In the genomic region with DNA sequence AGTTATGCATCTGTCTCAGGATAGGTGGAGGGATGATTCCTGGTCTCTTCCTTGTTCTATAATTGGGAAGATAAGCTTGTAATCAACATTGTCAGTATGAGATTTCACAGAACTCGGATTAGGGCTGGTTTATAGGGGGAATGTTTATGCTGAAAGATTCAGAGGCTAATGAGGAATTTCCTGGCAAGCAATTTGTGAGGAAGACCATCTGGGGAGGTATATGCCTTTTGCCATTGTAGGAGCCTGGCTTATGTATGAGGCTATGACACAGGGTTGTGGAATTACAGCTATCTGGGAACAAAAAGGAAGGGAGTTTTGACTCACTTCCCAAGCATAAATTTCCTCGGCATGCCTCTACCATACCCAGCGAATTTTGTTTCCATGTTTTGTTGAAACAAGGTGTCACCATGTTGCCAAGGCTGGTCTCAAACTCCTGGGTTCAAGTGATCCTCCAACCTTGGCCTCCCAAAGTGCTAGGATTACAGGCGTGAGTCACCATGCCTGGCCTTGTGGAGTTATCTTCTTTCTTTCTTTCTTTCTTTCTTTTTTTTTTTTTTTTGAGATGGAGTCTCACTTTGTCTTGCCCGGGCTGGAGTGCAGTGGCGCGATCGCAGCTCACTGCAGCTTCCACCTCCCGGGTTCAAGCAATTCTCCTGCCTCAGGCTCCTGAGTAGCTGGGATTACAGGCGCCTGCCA, we compare ENCODE assay signal across 10 cellular contexts. TPM values are rescaled to one million over a fixed set of nuclear protein-coding genes. Genes with fewer than 3 reads are reported as not detected.
DNase-seq lines count a peak whose midpoint lies in the region; ATAC-seq and TF ChIP-seq lines count a peak whose summit lies in the region.
"Had no signal": no experiment of that assay in that cellular context is flagged by ENCODE, and none has a peak within 500 bp of the region (broad histone marks: within the 10 kb centered on the region; RNA-seq: fewer than 3 reads in every experiment).

No MANE protein-coding gene starts in this region.

- peak overlapping the region in 1 of 3 experiments; percentile 77; a peak in 2 of 7 replicates for H3K27ac Mint-ChIP-seq in H9
- H3K27ac Mint-ChIP-seq in activated naive CD8-positive, alpha-beta T cell treated with anti-CD3 and anti-CD28 coated beads, Interleukin-2, amount 50 U/mL, for 24 hours, result peak overlapping the region; percentile 73
- H3K27ac Mint-ChIP-seq in T-helper 17 cell, result no peak overlapping the region

- no peaks in the 10 kb centered on the region; a peak in 1 of 5 replicates for H3K9me3 Mint-ChIP-seq in H9
- no peaks in the 10 kb centered on the region for H3K9me3 Mint-ChIP-seq in activated naive CD8-positive, alpha-beta T cell treated with anti-CD3 and anti-CD28 coated beads, Interleukin-2, amount 50 U/mL, for 24 hours

- no peak overlapping the region for H2AFZ ChIP-seq in H9 (ENCODE audit: low read length)

- WGBS in H9 (ENCODE audit: extremely low coverage, insufficient read length, low lambda C conversion rate), result no CpG with 5 or more reads among the region's 10 CpGs

- no peak overlapping the region for H3K9ac ChIP-seq in H9 (ENCODE audit: extremely low read depth, insufficient read length, low read length)

- H4K91ac ChIP-seq in H9 (ENCODE audit: insufficient read length, low read depth, low read length), result no peak overlapping the region

- H3K23me2 ChIP-seq in H9 (ENCODE audit: insufficient read length, low read depth, low read length, poor library complexity, severe bottlenecking), result peaks cover 4% of the 10 kb centered on the region

- no peak overlapping the region for H3K18ac ChIP-seq in H9 (ENCODE audit: insufficient read length, low read depth, low read length)

- no peak overlapping the region for H3K27ac ChIP-seq in H9 (ENCODE audit: insufficient read length, low read depth, low read length)

- DNase-seq in A172 (ENCODE audit: low spot score) (peak; percentile 97), H9 (no peak), kidney tubule cell (ENCODE audit: low spot score) (peak; percentile 96), iPS-NIHi7 (ENCODE audit: extremely low spot score) (no peak), T-helper 17 cell (no peak)
- no peak for DNase-seq in activated naive CD8-positive, alpha-beta T cell treated with anti-CD3 and anti-CD28 coated beads, Interleukin-2, amount 50 U/mL, for 24 hours
- DNase-seq: left ventricle myocardium inferior, NCI-H2029 had no signal

- no peak overlapping the region for H3T11ph ChIP-seq in H9 (ENCODE audit: low read length)

- no peak overlapping the region for H2AK5ac ChIP-seq in H9 (ENCODE audit: insufficient read length, low read length)

- H3K79me2 ChIP-seq in H9 (ENCODE audit: insufficient read depth, low read length), result no peaks in the 10 kb centered on the region

- H2BK120ac ChIP-seq in H9 (ENCODE audit: low read depth, low read length, poor library complexity, severe bottlenecking), result no peak overlapping the region

- no peak overlapping the region for H3K23ac ChIP-seq in H9 (ENCODE audit: insufficient read length, low read depth, low read length)

- no peak for ATAC-seq in activated naive CD8-positive, alpha-beta T cell treated with anti-CD3 and anti-CD28 coated beads, Interleukin-2, amount 50 U/mL, for 24 hours
- ATAC-seq in GM21381 (IDR thresholded peaks at IDR 0.05; ENCODE audit: unreplicated experiment), result no peak
- no peak for ATAC-seq in T-helper 17 cell
- no peak for ATAC-seq in HG03139 (IDR thresholded peaks at IDR 0.05; ENCODE audit: unreplicated experiment)

- H3K79me1 ChIP-seq in H9 (ENCODE audit: insufficient read depth, low read depth, low read length, poor library complexity, severe bottlenecking), result no peaks in the 10 kb centered on the region

- H3K4ac ChIP-seq in H9 (ENCODE audit: low read depth, low read length), result no peak overlapping the region

- H3K4me3 Mint-ChIP-seq in H9 (peak overlapping the region; percentile 2 to 3; a peak in 2 of 5 replicates), T-helper 17 cell (no peak overlapping the region)
- peak overlapping the region; percentile 19 for H3K4me3 Mint-ChIP-seq in activated naive CD8-positive, alpha-beta T cell treated with anti-CD3 and anti-CD28 coated beads, Interleukin-2, amount 50 U/mL, for 24 hours

- H4K20me1 ChIP-seq in H9 (ENCODE audit: control insufficient read depth, insufficient read depth, insufficient read length), result no peaks in the 10 kb centered on the region

- no peak overlapping the region for H2BK12ac ChIP-seq in H9 (ENCODE audit: insufficient read length, low read depth, low read length)

- H3K9me3 ChIP-seq in H9 (ENCODE audit: control insufficient read depth, low read depth, low read length), result no peaks in the 10 kb centered on the region
- no peaks in the 10 kb centered on the region for H3K9me3 ChIP-seq in T-helper 17 cell (ENCODE audit: control insufficient read depth, low read length, poor library complexity, severe bottlenecking)
- H3K9me3 ChIP-seq: left ventricle myocardium inferior had no signal

- H3K27me3 Mint-ChIP-seq in H9 (ENCODE audit: low read depth) (peaks cover 5% of the 10 kb centered on the region), T-helper 17 cell (no peaks in the 10 kb centered on the region)
- peaks cover 3% of the 10 kb centered on the region for H3K27me3 Mint-ChIP-seq in activated naive CD8-positive, alpha-beta T cell treated with anti-CD3 and anti-CD28 coated beads, Interleukin-2, amount 50 U/mL, for 24 hours

- H3K56ac ChIP-seq in H9 (ENCODE audit: insufficient read length, low read depth, low read length), result no peak overlapping the region

- H3K4me2 ChIP-seq in H9 (ENCODE audit: insufficient read depth, insufficient read length, low read length), result no peak overlapping the region

- H2BK15ac ChIP-seq in H9 (ENCODE audit: low read depth, low read length), result no peak overlapping the region

- H4K5ac ChIP-seq in H9 (ENCODE audit: insufficient read length, low read depth, low read length), result no peak overlapping the region

- H2BK5ac ChIP-seq in H9 (ENCODE audit: insufficient read length, low read length), result no peak overlapping the region

- no peaks in the 10 kb centered on the region for H3K27me3 ChIP-seq in H9 (ENCODE audit: insufficient read depth, low read length)

- H3K36me3 Mint-ChIP-seq in H9 (ENCODE audit: insufficient read depth in 1 of 3, low read depth in 3 of 3) (peaks cover 23 to 26% (median 24%) of the 10 kb centered on the region in 3 experiments), T-helper 17 cell (ENCODE audit: low read depth) (peaks cover 5% of the 10 kb centered on the region)
- peaks cover 24% of the 10 kb centered on the region for H3K36me3 Mint-ChIP-seq in activated naive CD8-positive, alpha-beta T cell treated with anti-CD3 and anti-CD28 coated beads, Interleukin-2, amount 50 U/mL, for 24 hours (ENCODE audit: low read depth)

- no peak for TF ChIP-seq CTCF in H9 (conservative IDR thresholded peaks at IDR 0.05)

- H4K8ac ChIP-seq in H9 (replicated peaks; ENCODE audit: insufficient read length, low read depth, low read length), result no peak overlapping the region

- H3K4me1 ChIP-seq in H9 (ENCODE audit: insufficient read depth, low read length), result no peaks in the 10 kb centered on the region

- no peak overlapping the region for H3K14ac ChIP-seq in H9 (ENCODE audit: insufficient read depth, low read length)

- H3K4me1 Mint-ChIP-seq in H9 (peaks cover 14 to 22% of the 10 kb centered on the region in 2 experiments), T-helper 17 cell (peaks cover 19% of the 10 kb centered on the region)
- H3K4me1 Mint-ChIP-seq in activated naive CD8-positive, alpha-beta T cell treated with anti-CD3 and anti-CD28 coated beads, Interleukin-2, amount 50 U/mL, for 24 hours, result peaks cover 48% of the 10 kb centered on the region

- no peak overlapping the region for H2BK20ac ChIP-seq in H9 (ENCODE audit: low read depth, low read length, poor library complexity, severe bottlenecking)

RNA-seq across cellular contexts. Expression of a gene that starts 1.6 kb away (rescaled TPM):
- total RNA-seq in A172 (2014; rRNA removed; shearing (Covaris generic)), result 70.3 and 74.6 TPM in 2 replicates
- total RNA-seq in H9 (2021) (140 and 144 TPM in 2 replicates), T-helper 17 cell (10 to 100 TPM; 62.5 to 64.7 TPM)

RNA-seq across cellular contexts. Expression of a gene that starts 5.7 kb away (rescaled TPM):
- total RNA-seq in A172 (2014; rRNA removed; shearing (Covaris generic)), result 23.0 and 26.2 TPM in 2 replicates
- total RNA-seq in H9 (2021) (60.4 and 62.8 TPM in 2 replicates), T-helper 17 cell (10 to 100 TPM; 42.3 to 45.2 TPM)

RNA-seq across cellular contexts. Expression of a gene that starts 14.0 kb away (rescaled TPM):
- 215 and 227 TPM in 2 replicates for total RNA-seq in A172 (2014; rRNA removed; shearing (Covaris generic))
- 387 and 390 TPM in 2 replicates for total RNA-seq in H9 (2021)
- 100 to 1,000 TPM; 111 to 119 TPM for total RNA-seq in T-helper 17 cell

RNA-seq across cellular contexts. Expression of a gene that starts 14.2 kb away (rescaled TPM):
- 28.6 and 66.9 TPM in 2 replicates for total RNA-seq in A172 (2014; rRNA removed; shearing (Covaris generic))
- total RNA-seq in H9 (2021), result 18.8 and 20.2 TPM in 2 replicates
- 1 to 10 TPM; 8.6 to 9.3 TPM for total RNA-seq in T-helper 17 cell

RNA-seq across cellular contexts. Expression of a gene that starts 32.0 kb away (rescaled TPM):
- 56.2 and 57.3 TPM in 2 replicates for total RNA-seq in A172 (2014; rRNA removed; shearing (Covaris generic))
- total RNA-seq in H9 (2021), result 87.1 and 88.9 TPM in 2 replicates
- 10 to 100 TPM; 40.7 to 45.3 TPM for total RNA-seq in T-helper 17 cell

Comparison
In these comparisons a context has a peak if more than half of its experiments do, and no peak if none do; other contexts are left out.
1. DNase-seq: peak in A172 (single experiment) and kidney tubule cell (single experiment); none in H9 (single experiment), activated naive CD8-positive, alpha-beta T cell treated with anti-CD3 and anti-CD28 coated beads, Interleukin-2, amount 50 U/mL, for 24 hours (single experiment), iPS-NIHi7 (single experiment) and T-helper 17 cell (0 of 3).